ENCODE assay signal across 25 cellular contexts in genomic region chr10:15869935-15870334, GRCh38.
"Had no signal": no experiment of that assay in that cellular context is flagged by ENCODE, and none has a peak within 500 bp of the region (broad histone marks: within the 10 kb centered on the region; RNA-seq: fewer than 3 reads in every experiment).

No MANE protein-coding gene starts in this region.

- H3K36me3 ChIP-seq: neural progenitor cell, ovary, right lobe of liver, sigmoid colon, stomach, thoracic aorta, thyroid gland, tibial nerve, upper lobe of left lung, vagina had no signal

- H3K27ac ChIP-seq: neural progenitor cell, ovary, parathyroid adenoma, psoas muscle, right lobe of liver, sigmoid colon, stomach, thoracic aorta, thyroid gland, tibial nerve, upper lobe of left lung, vagina had no signal

- DNase-seq: natural killer cell; occipital lobe; ovary; posterior cingulate gyrus; psoas muscle; right cardiac atrium; right lobe of liver; sigmoid colon; small intestine; stimulated activated CD4-positive, alpha-beta T cell treated with anti-CD3 and anti-CD28 coated beads, Interleukin-15, amount 100 ng/mL, for 24 hours; stimulated activated CD4-positive, alpha-beta T cell treated with anti-CD3 and anti-CD28 coated beads, Interleukin-2, amount 100 ng/mL, for 24 hours; stimulated activated CD4-positive, alpha-beta T cell treated with anti-CD3 and anti-CD28 coated beads, Interleukin-2, amount 100 ng/mL, for 48 hours; stimulated activated CD4-positive, alpha-beta T cell treated with anti-CD3 and anti-CD28 coated beads, Interleukin-4, amount 100 ng/mL, for 24 hours; stimulated activated naive B cell treated with anti-CD40 and anti-IgM and Interleukin-4, amounts not matched to agents 10 μg/mL and 1 μg/mL and 100 μg/mL, for 72 hours; stimulated activated naive CD4-positive, alpha-beta T cell treated with Interleukin-2 at 50 U/mL for 16 hours; stomach; thyroid gland; trophoblast cell; upper lobe of left lung had no signal

- H3K27me3 ChIP-seq: ovary, upper lobe of left lung, vagina had no signal

- H3K4me1 ChIP-seq: neural progenitor cell, parathyroid adenoma, psoas muscle, right lobe of liver, sigmoid colon, stomach, thyroid gland, tibial nerve, upper lobe of left lung, vagina had no signal

- H3K9me3 ChIP-seq: psoas muscle, right lobe of liver, sigmoid colon, thoracic aorta, thyroid gland, upper lobe of left lung, vagina had no signal

- ATAC-seq: natural killer cell; psoas muscle; right cardiac atrium; right lobe of liver; stimulated activated effector memory CD8-positive, alpha-beta T cell treated with anti-CD3 and anti-CD28 coated beads, Interleukin-12 subunit alpha, Interleukin-12 subunit beta, amount 100 ng/mL, for 72 hours; stimulated activated naive B cell treated with anti-CD40 and anti-IgM and Interleukin-4, amounts not matched to agents 10 μg/mL and 1 μg/mL and 100 μg/mL, for 72 hours had no signal

- H3K4me3 ChIP-seq: neural progenitor cell, ovary, psoas muscle, right lobe of liver, sigmoid colon, stomach, thoracic aorta, thyroid gland, tibial nerve, upper lobe of left lung, vagina had no signal
